25 cellular contexts compared by ENCODE assay signal in genomic region chr10:6214612-6215011, GRCh38.
"Had no signal": no experiment of that assay in that cellular context is flagged by ENCODE, and none has a peak within 500 bp of the region (broad histone marks: within the 10 kb centered on the region; RNA-seq: fewer than 3 reads in every experiment).

No MANE protein-coding gene starts in this region.

- H3K9ac ChIP-seq: parathyroid adenoma had no signal

- H3K36me3 ChIP-seq: uterus had no signal

- H3K9me3 ChIP-seq: colonic mucosa, heart left ventricle, mucosa of descending colon, prostate gland, upper lobe of left lung, uterus had no signal

- H3K27me3 Mint-ChIP-seq: naive thymus-derived CD8-positive, alpha-beta T cell; stimulated activated naive B cell treated with anti-CD40 and anti-IgM and Interleukin-4, amounts not matched to agents 10 μg/mL and 1 μg/mL and 100 μg/mL, for 72 hours; stimulated activated naive CD8-positive, alpha-beta T cell treated with anti-CD3 and anti-CD28 coated beads, Interleukin-15, amount 100 ng/mL, for 72 hours had no signal

- H3K4me3 ChIP-seq: colonic mucosa, heart left ventricle, mucosa of descending colon, prostate gland, upper lobe of left lung, uterus had no signal

- DNase-seq: cerebellar nuclear complex; colonic mucosa; dermis blood vessel endothelial cell; effector CD4-positive, alpha-beta T cell; endodermal cell; erythroblast; foreskin melanocyte; heart left ventricle; hippocampal formation; kidney glomerular epithelial cell; mammary epithelial cell; mucosa of descending colon; naive thymus-derived CD8-positive, alpha-beta T cell; occipital lobe; retina; stimulated activated CD4-positive, alpha-beta T cell treated with anti-CD3 and anti-CD28 coated beads, Interleukin-2, amount 100 ng/mL, for 24 hours; stimulated activated CD4-positive, alpha-beta T cell treated with anti-CD3 and anti-CD28 coated beads, Interleukin-4, amount 100 ng/mL, for 4 hours; stimulated activated naive B cell treated with anti-CD40 and anti-IgM and Interleukin-4, amounts not matched to agents 10 μg/mL and 1 μg/mL and 100 μg/mL, for 72 hours; stimulated activated naive CD8-positive, alpha-beta T cell treated with anti-CD3 and anti-CD28 coated beads, Interleukin-15, amount 100 ng/mL, for 72 hours; substantia nigra; upper lobe of left lung; uterus had no signal

- H2AFZ ChIP-seq: parathyroid adenoma had no signal

- H3K27ac ChIP-seq: colonic mucosa, heart left ventricle, parathyroid adenoma, prostate gland, upper lobe of left lung, uterus had no signal

- H3K4me1 ChIP-seq: colonic mucosa, parathyroid adenoma, prostate gland had no signal

- H3K27me3 ChIP-seq: colonic mucosa, heart left ventricle, upper lobe of left lung, uterus had no signal

- H3K4me3 Mint-ChIP-seq: endodermal cell; stimulated activated naive B cell treated with anti-CD40 and anti-IgM and Interleukin-4, amounts not matched to agents 10 μg/mL and 1 μg/mL and 100 μg/mL, for 72 hours; stimulated activated naive CD8-positive, alpha-beta T cell treated with anti-CD3 and anti-CD28 coated beads, Interleukin-15, amount 100 ng/mL, for 72 hours had no signal

- H3K27ac Mint-ChIP-seq: stimulated activated naive B cell treated with anti-CD40 and anti-IgM and Interleukin-4, amounts not matched to agents 10 μg/mL and 1 μg/mL and 100 μg/mL, for 72 hours; stimulated activated naive CD8-positive, alpha-beta T cell treated with anti-CD3 and anti-CD28 coated beads, Interleukin-15, amount 100 ng/mL, for 72 hours had no signal

- ATAC-seq: heart left ventricle; mucosa of descending colon; naive thymus-derived CD8-positive, alpha-beta T cell; sciatic nerve; stimulated activated naive B cell treated with anti-CD40 and anti-IgM and Interleukin-4, amounts not matched to agents 10 μg/mL and 1 μg/mL and 100 μg/mL, for 72 hours; stimulated activated naive CD8-positive, alpha-beta T cell treated with anti-CD3 and anti-CD28 coated beads, Interleukin-15, amount 100 ng/mL, for 72 hours had no signal
